ENCODE assay signal across 16 cellular contexts in the genomic region with DNA sequence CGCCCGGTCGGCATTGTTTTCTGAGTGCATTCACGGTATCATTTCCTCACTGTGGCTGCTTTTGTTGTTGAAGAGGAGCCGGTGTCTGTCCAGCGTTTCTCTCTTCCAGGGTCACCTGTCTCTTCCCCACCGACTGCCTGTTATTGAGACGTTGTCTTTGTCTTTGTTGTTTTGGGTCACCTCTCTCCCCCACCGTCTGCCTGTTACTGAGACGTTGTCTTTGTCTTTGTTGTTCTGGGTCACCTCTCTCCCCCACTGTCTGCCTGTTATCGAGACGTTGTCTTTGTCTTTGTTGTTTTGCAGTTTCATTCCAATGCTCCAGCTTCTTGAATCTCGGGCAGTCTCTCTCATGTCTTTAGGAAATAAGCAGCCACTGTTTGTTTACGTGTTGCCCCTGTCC.
DNase-seq lines count a peak whose midpoint lies in the region; ATAC-seq and TF ChIP-seq lines count a peak whose summit lies in the region.
"Had no signal": no experiment of that assay in that cellular context is flagged by ENCODE, and none has a peak within 500 bp of the region (broad histone marks: within the 10 kb centered on the region; RNA-seq: fewer than 3 reads in every experiment).

No MANE protein-coding gene starts in this region.

- H3K4me1 ChIP-seq in OCI-LY1 (ENCODE audit: insufficient read depth, low read length, severe bottlenecking) (peaks cover 40% of the 10 kb centered on the region), testis (peaks cover 16% of the 10 kb centered on the region)

- no peak overlapping the region for H3K9ac ChIP-seq in OCI-LY1 (ENCODE audit: low read length)
- H3K9ac ChIP-seq: BLaER1 treated with 17β-estradiol and CSF1 and Interleukin-3, amounts not matched to agents 10 nM and 100 nM had no signal

- no peaks in the 10 kb centered on the region for H3K9me3 Mint-ChIP-seq in activated CD4-positive, alpha-beta T cell treated with anti-CD3 and anti-CD28 coated beads, Interleukin-2, amount 10 ng/mL, durations not matched to agents 7 days and 5 days
- peaks cover 2% of the 10 kb centered on the region for H3K9me3 Mint-ChIP-seq in glutamatergic neuron (ENCODE audit: unreplicated experiment)
- H3K9me3 Mint-ChIP-seq in Calu3 (ENCODE audit: low read depth, unreplicated experiment), result no peaks in the 10 kb centered on the region
- H3K9me3 Mint-ChIP-seq: CD8-positive, alpha-beta memory T cell had no signal

- H3K4me2 ChIP-seq in OCI-LY1 (ENCODE audit: low read length), result no peak overlapping the region
- H3K4me2 ChIP-seq: BLaER1 treated with 17β-estradiol and CSF1 and Interleukin-3, amounts not matched to agents 10 nM and 100 nM; PC-9 had no signal

- WGBS in testis, 2 donors, result 84 to 89% methylated on average over 14 of the region's 14 CpGs

- peak overlapping the region; percentile 5 for H3K27ac Mint-ChIP-seq in activated CD4-positive, alpha-beta T cell treated with anti-CD3 and anti-CD28 coated beads, Interleukin-2, amount 10 ng/mL, durations not matched to agents 7 days and 5 days
- H3K27ac Mint-ChIP-seq in glutamatergic neuron (ENCODE audit: unreplicated experiment), result peak overlapping the region; percentile 26
- no peak overlapping the region for H3K27ac Mint-ChIP-seq in Calu3 (ENCODE audit: unreplicated experiment)

- H3K27ac ChIP-seq in OCI-LY1 (ENCODE audit: low read depth, low read length, poor library complexity, severe bottlenecking) (peak overlapping the region; percentile 5), testis (no peak overlapping the region)
- H3K27ac ChIP-seq: BLaER1 treated with 17β-estradiol and CSF1 and Interleukin-3, amounts not matched to agents 10 nM and 100 nM; PC-9 had no signal

- CTCF ChIA-PET in activated CD4-positive, alpha-beta T cell treated with anti-CD3 and anti-CD28 coated beads, Interleukin-2, amount 10 ng/mL, durations not matched to agents 7 days and 5 days (lab: Charles Lee), result no interaction called here
- CTCF ChIA-PET in Calu3 (lab: Charles Lee), result no interaction called here

- no peaks in the 10 kb centered on the region for H3K79me2 ChIP-seq in OCI-LY1 (ENCODE audit: insufficient read depth, low read length)

- H3K9me2 ChIP-seq in OCI-LY1 (ENCODE audit: low read depth, low read length), result no peaks in the 10 kb centered on the region

- no peak for ATAC-seq in GM21367 (IDR thresholded peaks at IDR 0.05; ENCODE audit: unreplicated experiment)

- H3K4me1 Mint-ChIP-seq in activated CD4-positive, alpha-beta T cell treated with anti-CD3 and anti-CD28 coated beads, Interleukin-2, amount 10 ng/mL, durations not matched to agents 7 days and 5 days, result no peaks in the 10 kb centered on the region
- no peaks in the 10 kb centered on the region for H3K4me1 Mint-ChIP-seq in glutamatergic neuron (ENCODE audit: low read depth, unreplicated experiment)
- H3K4me1 Mint-ChIP-seq in Calu3 (ENCODE audit: low read depth, unreplicated experiment), result no peaks in the 10 kb centered on the region

- BruUV-seq in Calu3 (replicated peaks; lab: Mats Ljungman, UMichigan), result no TSS peak

- POLR2A ChIA-PET in activated CD4-positive, alpha-beta T cell treated with anti-CD3 and anti-CD28 coated beads, Interleukin-2, amount 10 ng/mL, durations not matched to agents 7 days and 5 days (lab: Charles Lee), result no interaction called here

- TF ChIP-seq POLR2A in testis (IDR thresholded peaks at IDR 0.05), result no peak

- no peak overlapping the region for H3K4me3 Mint-ChIP-seq in activated CD4-positive, alpha-beta T cell treated with anti-CD3 and anti-CD28 coated beads, Interleukin-2, amount 10 ng/mL, durations not matched to agents 7 days and 5 days
- H3K4me3 Mint-ChIP-seq in glutamatergic neuron (ENCODE audit: unreplicated experiment), result no peak overlapping the region
- H3K4me3 Mint-ChIP-seq in Calu3 (ENCODE audit: low read depth, unreplicated experiment), result no peak overlapping the region
- H3K4me3 Mint-ChIP-seq: CD8-positive, alpha-beta memory T cell had no signal

- DNase-seq in activated CD4-positive, alpha-beta T cell treated with anti-CD3 and anti-CD28 coated beads, Interleukin-2, amount 10 ng/mL, durations not matched to agents 7 days and 5 days, result no peak
- no peak for DNase-seq in activated CD4-positive, alpha-beta T cell treated with anti-CD3 and anti-CD28 coated beads for 4 hours
- DNase-seq in glutamatergic neuron (no peak), testis (peak; percentile 9), Calu3 (no peak)
- DNase-seq: CD8-positive, alpha-beta memory T cell; GF-D8; NCI-H1048; NCI-H1436 treated with DMSO at 0.1 percent for 48 hours; NCI-H2081; NCI-H510A; NCI-H82; PC-9 had no signal

- no peaks in the 10 kb centered on the region for H3F3A ChIP-seq in OCI-LY1 (ENCODE audit: insufficient read depth, low read length)

- no peaks in the 10 kb centered on the region for H3K9me3 ChIP-seq in OCI-LY1 (ENCODE audit: low read length)
- no peaks in the 10 kb centered on the region for H3K9me3 ChIP-seq in testis
- H3K9me3 ChIP-seq: BLaER1 treated with 17β-estradiol and CSF1 and Interleukin-3, amounts not matched to agents 10 nM and 100 nM had no signal

- H3K36me3 ChIP-seq in OCI-LY1 (ENCODE audit: insufficient read depth, low read length), result peaks cover 54% of the 10 kb centered on the region
- no peaks in the 10 kb centered on the region for H3K36me3 ChIP-seq in testis (ENCODE audit: low read depth, missing control alignments)

- no peaks in the 10 kb centered on the region for H4K20me1 ChIP-seq in OCI-LY1 (ENCODE audit: insufficient read depth, low read length)

- no peak overlapping the region for H3K4me3 ChIP-seq in OCI-LY1 (ENCODE audit: low read depth, low read length, poor library complexity, severe bottlenecking)
- no peak overlapping the region for H3K4me3 ChIP-seq in testis
- H3K4me3 ChIP-seq: BLaER1 treated with 17β-estradiol and CSF1 and Interleukin-3, amounts not matched to agents 10 nM and 100 nM; PC-9 had no signal

- H3K27me3 ChIP-seq in OCI-LY1 (ENCODE audit: insufficient read depth, low read length) (no peaks in the 10 kb centered on the region), testis (no peaks in the 10 kb centered on the region)
- H3K27me3 ChIP-seq: BLaER1 treated with 17β-estradiol and CSF1 and Interleukin-3, amounts not matched to agents 10 nM and 100 nM had no signal

- peaks cover 28% of the 10 kb centered on the region for H3K36me3 Mint-ChIP-seq in activated CD4-positive, alpha-beta T cell treated with anti-CD3 and anti-CD28 coated beads, Interleukin-2, amount 10 ng/mL, durations not matched to agents 7 days and 5 days (ENCODE audit: low read depth)
- H3K36me3 Mint-ChIP-seq in glutamatergic neuron (ENCODE audit: unreplicated experiment), result peaks cover 7% of the 10 kb centered on the region
- peaks cover 25% of the 10 kb centered on the region for H3K36me3 Mint-ChIP-seq in Calu3 (ENCODE audit: insufficient read depth, unreplicated experiment)

- TF ChIP-seq CTCF in OCI-LY1 (IDR thresholded peaks at IDR 0.05; ENCODE audit: low read length), result no peak
- TF ChIP-seq CTCF in glutamatergic neuron (IDR thresholded peaks at IDR 0.05; ENCODE audit: partially characterized antibody, unreplicated experiment), result no peak
- TF ChIP-seq CTCF in testis (IDR thresholded peaks at IDR 0.05), result no peak
- no peak for TF ChIP-seq CTCF in Calu3 (IDR thresholded peaks at IDR 0.05; ENCODE audit: unreplicated experiment)

- no peak overlapping the region for H2AFZ ChIP-seq in OCI-LY1 (ENCODE audit: low read length)
- H2AFZ ChIP-seq: PC-9 had no signal

- H3K27me3 Mint-ChIP-seq in activated CD4-positive, alpha-beta T cell treated with anti-CD3 and anti-CD28 coated beads, Interleukin-2, amount 10 ng/mL, durations not matched to agents 7 days and 5 days, result no peaks in the 10 kb centered on the region
- H3K27me3 Mint-ChIP-seq in glutamatergic neuron (ENCODE audit: unreplicated experiment) (no peaks in the 10 kb centered on the region), Calu3 (ENCODE audit: unreplicated experiment) (no peaks in the 10 kb centered on the region)

- intact Hi-C loops in testis (cut with DNase I; ENCODE audit: low total_unique reads), result no loop called here
- intact Hi-C loops in Calu3 (cut with micrococcal nuclease; ENCODE audit: unreplicated experiment), result no loop called here
